1 cellular context compared by ENCODE assay signal in the genomic region with DNA sequence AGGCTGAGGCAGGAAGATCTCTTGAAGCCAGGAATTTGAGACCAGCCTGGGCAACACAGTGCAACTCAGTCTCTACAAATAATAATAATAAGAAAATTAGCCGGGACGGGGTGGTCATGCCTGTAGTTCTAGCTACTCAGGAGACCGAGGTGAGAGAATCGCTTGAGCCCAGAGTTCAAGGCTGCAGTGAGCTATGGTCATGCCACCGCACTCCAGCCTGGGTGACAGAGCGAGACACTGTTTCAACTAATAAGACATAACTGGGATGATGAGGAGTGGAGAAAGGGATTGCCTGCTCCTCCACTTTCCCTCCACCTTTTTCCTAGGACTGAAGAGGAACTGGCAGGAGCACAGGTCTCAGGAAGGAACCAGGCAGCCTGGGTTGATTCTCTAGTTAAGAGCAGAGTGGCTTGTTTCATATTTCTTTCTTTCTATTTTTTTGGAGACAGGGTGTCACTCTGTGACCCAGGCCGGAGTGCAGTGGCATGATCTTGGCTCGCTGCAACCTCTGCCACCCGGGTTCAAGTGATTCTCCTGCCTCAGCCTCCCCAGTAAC.
TF ChIP-seq lines count a peak whose summit lies in the region.

No MANE protein-coding gene starts in this region.

TF ChIP-seq in IMR-90, 13 proteins besides CTCF, POLR2A, EP300 and RAD21:
- TF ChIP-seq MAFK (IDR thresholded peaks at IDR 0.05; ENCODE audit: low read depth, low read length) = no peak
